8 cellular contexts compared by ENCODE assay signal in genomic region chr4:85968945-85969830, GRCh38.
A peak's percentile ranks its signal among the peaks of the same experiment; 100 is the strongest.
DNase-seq lines count a peak whose midpoint lies in the region; ATAC-seq and TF ChIP-seq lines count a peak whose summit lies in the region.

No MANE protein-coding gene starts in this region.

- H3T11ph ChIP-seq in H9 (ENCODE audit: low read length), result no peak overlapping the region

- no peak overlapping the region for H3K56ac ChIP-seq in H9 (ENCODE audit: insufficient read length, low read depth, low read length)

- no peak overlapping the region for H3K27ac Mint-ChIP-seq in H9
- no peak overlapping the region for H3K27ac Mint-ChIP-seq in WTC11

- H3K9me3 ChIP-seq in H9 (ENCODE audit: control insufficient read depth, low read depth, low read length) (no peaks in the 10 kb centered on the region), tibial artery (no peaks in the 10 kb centered on the region)

- no peaks in the 10 kb centered on the region for H3K36me3 Mint-ChIP-seq in H9 (ENCODE audit: insufficient read depth in 1 of 3, low read depth in 3 of 3)
- peaks cover 7% of the 10 kb centered on the region for H3K36me3 Mint-ChIP-seq in WTC11

- H4K91ac ChIP-seq in H9 (ENCODE audit: insufficient read length, low read depth, low read length), result no peak overlapping the region

- POLR2A ChIA-PET in WTC11 (lab: Charles Lee), result no interaction called here

- no peak overlapping the region for H3K14ac ChIP-seq in H9 (ENCODE audit: insufficient read depth, low read length)

- H3K9ac ChIP-seq in H9 (ENCODE audit: extremely low read depth, insufficient read length, low read length), result no peak overlapping the region

- WGBS in H9 (ENCODE audit: extremely low coverage, insufficient read length, low lambda C conversion rate), result no CpG with 5 or more reads among the region's 3 CpGs

- DNase-seq in EL (peak; percentile 63), H9 (no peak), NCI-H1417 treated with DMSO at 0.1 percent for 48 hours (lab: John Stamatoyannopoulos, UW) (peak; percentile 24), WTC11 (ENCODE audit: low spot score) (no peak), inferior parietal cortex (ENCODE audit: extremely low spot score) (peak; percentile 83), tibial artery (no peak), activated gamma-delta T cell (lab: John Stamatoyannopoulos, UW) (no peak), coronary artery (ENCODE audit: low spot score) (no peak)

- H3K27ac ChIP-seq in H9 (ENCODE audit: insufficient read length, low read depth, low read length) (no peak overlapping the region), tibial artery (no peak overlapping the region), coronary artery (no peak overlapping the region)

- H2BK15ac ChIP-seq in H9 (ENCODE audit: low read depth, low read length), result no peak overlapping the region

- CTCF ChIA-PET in WTC11 (lab: Charles Lee), result interaction anchor here (1.3 to 4.6 kb wide), 2 partner anchors 13 to 172 kb away, joined by 3 to 85 read pairs; no protein-coding TSS in a partner anchor

- no peak overlapping the region for H2AK5ac ChIP-seq in H9 (ENCODE audit: insufficient read length, low read length)

- H2AFZ ChIP-seq in H9 (ENCODE audit: low read length), result no peak overlapping the region

- no peak overlapping the region for H2BK5ac ChIP-seq in H9 (ENCODE audit: insufficient read length, low read length)

- H3K4me1 Mint-ChIP-seq in H9 (no peaks in the 10 kb centered on the region), WTC11 (peaks cover 7% of the 10 kb centered on the region)

- H3K9me3 Mint-ChIP-seq in H9 (peaks cover 0 to 3% of the 10 kb centered on the region in 2 experiments; a peak in 1 of 5 replicates), WTC11 (peaks cover 9% of the 10 kb centered on the region)

- H3K23ac ChIP-seq in H9 (ENCODE audit: insufficient read length, low read depth, low read length), result no peak overlapping the region

- H3K4me3 ChIP-seq in tibial artery (no peak overlapping the region), coronary artery (no peak overlapping the region)

- no peaks in the 10 kb centered on the region for H4K20me1 ChIP-seq in H9 (ENCODE audit: control insufficient read depth, insufficient read depth, insufficient read length)

- no peaks in the 10 kb centered on the region for H3K79me1 ChIP-seq in H9 (ENCODE audit: insufficient read depth, low read depth, low read length, poor library complexity, severe bottlenecking)

- ATAC-seq in WTC11, result peak; percentile 34; the same call in 1 of the 2 replicates

- no peak overlapping the region for H2BK120ac ChIP-seq in H9 (ENCODE audit: low read depth, low read length, poor library complexity, severe bottlenecking)

- no peak overlapping the region for H3K4me2 ChIP-seq in H9 (ENCODE audit: insufficient read depth, insufficient read length, low read length)

- no peak overlapping the region for H4K8ac ChIP-seq in H9 (replicated peaks; ENCODE audit: insufficient read length, low read depth, low read length)

- intact Hi-C loops in tibial artery (cut with DNase I; ENCODE audit: low total_unique reads), result loop anchor here (10.0 kb wide), 1 partner anchor 144 kb away; no protein-coding TSS in a partner anchor

- H3K4me1 ChIP-seq in H9 (ENCODE audit: insufficient read depth, low read length) (no peaks in the 10 kb centered on the region), tibial artery (peaks cover 0 to 32% (median 6%) of the 10 kb centered on the region in 4 donors)

- H3K27me3 ChIP-seq in H9 (ENCODE audit: insufficient read depth, low read length) (no peaks in the 10 kb centered on the region), tibial artery (no peaks in the 10 kb centered on the region)

- H4K5ac ChIP-seq in H9 (ENCODE audit: insufficient read length, low read depth, low read length), result no peak overlapping the region

- H2BK20ac ChIP-seq in H9 (ENCODE audit: low read depth, low read length, poor library complexity, severe bottlenecking), result no peak overlapping the region

- H3K27me3 Mint-ChIP-seq in H9 (ENCODE audit: low read depth) (no peaks in the 10 kb centered on the region; the same call in 1 of the 2 replicates), WTC11 (ENCODE audit: low read depth) (no peaks in the 10 kb centered on the region; the same call in 1 of the 2 replicates)

- H3K18ac ChIP-seq in H9 (ENCODE audit: insufficient read length, low read depth, low read length), result no peak overlapping the region

- peak; percentile 72 for TF ChIP-seq CTCF in H9 (conservative IDR thresholded peaks at IDR 0.05)
- no peak for TF ChIP-seq CTCF in WTC11 (IDR thresholded peaks at IDR 0.05)
- peak; percentile 51 to 69 for TF ChIP-seq CTCF in tibial artery (IDR thresholded peaks at IDR 0.05)
- TF ChIP-seq CTCF in coronary artery (IDR thresholded peaks at IDR 0.05), result no peak

- no peaks in the 10 kb centered on the region for H3K36me3 ChIP-seq in tibial artery

- no peaks in the 10 kb centered on the region for H3K79me2 ChIP-seq in H9 (ENCODE audit: insufficient read depth, low read length)

- no peaks in the 10 kb centered on the region for H3K23me2 ChIP-seq in H9 (ENCODE audit: insufficient read length, low read depth, low read length, poor library complexity, severe bottlenecking)

- H3K4me3 Mint-ChIP-seq in H9 (no peak overlapping the region), WTC11 (no peak overlapping the region)

- H2BK12ac ChIP-seq in H9 (ENCODE audit: insufficient read length, low read depth, low read length), result no peak overlapping the region

- H3K4ac ChIP-seq in H9 (ENCODE audit: low read depth, low read length), result no peak overlapping the region

TF ChIP-seq in WTC11, 78 proteins besides CTCF, POLR2A, EP300 and RAD21:
- TF ChIP-seq TEAD1 (CRISPR knock-in tag; IDR thresholded peaks at IDR 0.05) (no peak), ZNF671 (CRISPR knock-in tag; IDR thresholded peaks at IDR 0.05) (no peak), ZNF219 (CRISPR knock-in tag; IDR thresholded peaks at IDR 0.05; ENCODE audit: borderline replicate concordance) (no peak)
- TF ChIP-seq, protein P1, sequence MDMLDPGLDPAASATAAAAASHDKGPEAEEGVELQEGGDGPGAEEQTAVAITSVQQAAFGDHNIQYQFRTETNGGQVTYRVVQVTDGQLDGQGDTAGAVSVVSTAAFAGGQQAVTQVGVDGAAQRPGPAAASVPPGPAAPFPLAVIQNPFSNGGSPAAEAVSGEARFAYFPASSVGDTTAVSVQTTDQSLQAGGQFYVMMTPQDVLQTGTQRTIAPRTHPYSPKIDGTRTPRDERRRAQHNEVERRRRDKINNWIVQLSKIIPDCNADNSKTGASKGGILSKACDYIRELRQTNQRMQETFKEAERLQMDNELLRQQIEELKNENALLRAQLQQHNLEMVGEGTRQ (CRISPR knock-in tag; IDR thresholded peaks at IDR 0.05), result no peak

Comparison
In these comparisons a context has a peak if more than half of its experiments do, and no peak if none do; other contexts are left out.
1. DNase-seq: peak in EL (single experiment), NCI-H1417 treated with DMSO at 0.1 percent for 48 hours (single experiment) and inferior parietal cortex (single experiment); none in H9 (single experiment), WTC11 (single experiment), tibial artery (0 of 2), activated gamma-delta T cell (single experiment) and coronary artery (single experiment).
2. CTCF ChIP-seq: peak in H9 (single experiment) and tibial artery (2 of 2); none in WTC11 (single experiment) and coronary artery (single experiment).